Comparison of ENCODE assay signal across 8 cellular contexts in the genomic region with DNA sequence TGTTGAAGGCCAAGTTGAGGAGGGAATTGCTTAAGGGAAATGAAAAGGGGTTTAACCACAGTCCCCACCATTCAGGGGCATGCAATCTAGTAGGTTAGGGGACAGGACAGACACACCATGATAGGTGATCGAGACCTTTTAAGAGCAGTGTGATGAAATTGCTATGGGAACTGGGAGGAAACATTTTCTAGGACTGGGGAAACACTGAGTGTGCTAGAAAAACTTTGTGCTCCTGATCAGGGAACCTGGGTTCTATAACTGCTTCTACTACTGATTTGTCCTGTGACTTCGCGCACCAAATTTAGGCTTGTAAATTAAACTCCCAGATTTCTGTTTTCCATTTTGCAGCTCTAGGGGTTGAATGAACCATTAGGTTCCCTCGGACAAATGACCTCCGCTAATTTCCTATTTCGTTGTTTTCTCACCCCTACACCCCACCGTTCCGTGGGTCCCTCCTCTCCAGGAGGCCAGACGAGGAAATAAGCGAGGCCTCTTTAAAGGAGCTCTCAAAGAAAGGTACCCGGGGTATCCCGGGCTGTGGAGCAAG. TPM values are rescaled to one million over a fixed set of nuclear protein-coding genes. Genes with fewer than 3 reads are reported as not detected.
DNase-seq lines count a peak whose midpoint lies in the region; ATAC-seq, FAIRE-seq and TF ChIP-seq lines count a peak whose summit lies in the region.

No MANE protein-coding gene starts in this region.

- H3K4me3 ChIP-seq in A549 (peak overlapping the region; percentile 87), PC-3 (ENCODE audit: low read length) (peak overlapping the region; percentile 72), endocrine pancreas (ENCODE audit: control insufficient read depth, insufficient read depth, low read length) (peak overlapping the region; percentile 74), neural progenitor cell (peak overlapping the region; percentile 71)

- peak overlapping the region; percentile 90 for H3K27ac Mint-ChIP-seq in neural progenitor cell

- H3K27me3 Mint-ChIP-seq in neural progenitor cell (ENCODE audit: insufficient read depth, low read depth): peaks cover 2% of the 10 kb centered on the region

- H3K27me3 ChIP-seq in PC-3 (ENCODE audit: low read length): no peaks in the 10 kb centered on the region
- no peaks in the 10 kb centered on the region for H3K27me3 ChIP-seq in endocrine pancreas (ENCODE audit: control insufficient read depth, insufficient read depth, low read length)
- H3K27me3 ChIP-seq in neural progenitor cell: no peaks in the 10 kb centered on the region

- ATAC-seq in A549 (peak in 1 of 2 experiments; percentile 16; a peak in 4 of 6 replicates), GM18873 (IDR thresholded peaks at IDR 0.05; ENCODE audit: low FRiP score, unreplicated experiment) (peak; percentile 12), PC-3 (peak; percentile 29), GM21723 (IDR thresholded peaks at IDR 0.05; ENCODE audit: unreplicated experiment) (no peak), GM21526 (IDR thresholded peaks at IDR 0.05; ENCODE audit: low FRiP score, unreplicated experiment) (no peak)

- no peak for TF ChIP-seq CTCF in A549 (IDR thresholded peaks at IDR 0.05)
- TF ChIP-seq CTCF in PC-3 (conservative IDR thresholded peaks at IDR 0.05; ENCODE audit: low read depth, low read length): no peak
- no peak for TF ChIP-seq CTCF in neural progenitor cell (IDR thresholded peaks at IDR 0.05)

- H3K36me3 Mint-ChIP-seq in neural progenitor cell: peaks cover 10% of the 10 kb centered on the region

- no peaks in the 10 kb centered on the region for H3K9me2 ChIP-seq in PC-3 (replicated peaks; ENCODE audit: low read length)

- peak overlapping the region; percentile 89 to 90 for H3K27ac ChIP-seq in A549
- peak overlapping the region; percentile 10; the same call in 1 of the 2 replicates for H3K27ac ChIP-seq in PC-3 (ENCODE audit: low read length)
- no peak overlapping the region for H3K27ac ChIP-seq in neural progenitor cell

- intact Hi-C loops in PC-3 (cut with micrococcal nuclease): loop anchor here (1.0 kb wide), 1 partner anchor 261 kb away; no protein-coding TSS in a partner anchor

- H3K79me2 ChIP-seq in PC-3 (ENCODE audit: low read length) (peaks cover 44% of the 10 kb centered on the region), neural progenitor cell (ENCODE audit: low read depth) (peaks cover 43% of the 10 kb centered on the region)

- H3K9ac ChIP-seq in PC-3 (ENCODE audit: low read length) (peak overlapping the region; percentile 82), endocrine pancreas (ENCODE audit: control insufficient read depth, insufficient read depth, low read length) (peak overlapping the region; percentile 77), neural progenitor cell (no peak overlapping the region)

- H3K36me3 ChIP-seq in PC-3 (ENCODE audit: low read depth, low read length): no peaks in the 10 kb centered on the region
- no peaks in the 10 kb centered on the region for H3K36me3 ChIP-seq in endocrine pancreas (ENCODE audit: control insufficient read depth, insufficient read depth, low read length)
- H3K36me3 ChIP-seq in neural progenitor cell: no peaks in the 10 kb centered on the region

- H2AFZ ChIP-seq in PC-3 (ENCODE audit: low read length) (peak overlapping the region; percentile 96), neural progenitor cell (replicated peaks) (peak overlapping the region; percentile 98)

- POLR2A ChIA-PET in A549 (lab: Yijun Ruan, JAX) (interaction anchor here (0.6 to 2.1 kb wide), 11 partner anchors 22 to 300 kb away, joined by 3 to 8 read pairs (median 4); a partner anchor contains a TSS), PC-3 (lab: Charles Lee; ENCODE audit: unreplicated experiment) (interaction anchor here (0.6 kb wide), 1 partner anchor 220 kb away, joined by 4 read pairs; no protein-coding TSS in a partner anchor)

- peaks cover 20% of the 10 kb centered on the region for H3K4me1 Mint-ChIP-seq in neural progenitor cell

- peak overlapping the region; percentile 98 for H3K4me2 ChIP-seq in A549
- peak overlapping the region; percentile 93 for H3K4me2 ChIP-seq in PC-3 (ENCODE audit: low read length)
- peak overlapping the region; percentile 84 for H3K4me2 ChIP-seq in neural progenitor cell

- TF ChIP-seq EP300 in A549 (IDR thresholded peaks at IDR 0.05): no peak

- H3K9me3 ChIP-seq in A549: no peaks in the 10 kb centered on the region
- no peaks in the 10 kb centered on the region for H3K9me3 ChIP-seq in PC-3 (ENCODE audit: low read length)
- no peaks in the 10 kb centered on the region for H3K9me3 ChIP-seq in endocrine pancreas (ENCODE audit: control insufficient read depth, low read length)
- H3K9me3 ChIP-seq in neural progenitor cell (ENCODE audit: low read depth): no peaks in the 10 kb centered on the region

- WGBS in A549 (ENCODE audit: missing lambda C conversion rate): 16% methylated on average over 12 of the region's 12 CpGs

- H3F3A ChIP-seq in PC-3 (ENCODE audit: low read length, unreplicated experiment) (no peaks in the 10 kb centered on the region), neural progenitor cell (ENCODE audit: low read depth) (no peaks in the 10 kb centered on the region)

- H3K4me3 Mint-ChIP-seq in neural progenitor cell: peak overlapping the region; percentile 95

- H3K4me1 ChIP-seq in A549: peaks cover 34% of the 10 kb centered on the region
- H3K4me1 ChIP-seq in PC-3 (ENCODE audit: insufficient read depth, low read length): peaks cover 27% of the 10 kb centered on the region
- H3K4me1 ChIP-seq in endocrine pancreas (ENCODE audit: control insufficient read depth, insufficient read depth, low read length): peaks cover 7% of the 10 kb centered on the region
- peaks cover 12% of the 10 kb centered on the region for H3K4me1 ChIP-seq in neural progenitor cell

- no peak for TF ChIP-seq POLR2A in A549 (IDR thresholded peaks at IDR 0.05; ENCODE audit: low read length)

- CTCF ChIA-PET in A549 (lab: Yijun Ruan, JAX): interaction anchor here (1.1 to 2.4 kb wide), 8 partner anchors 9 to 265 kb away, joined by 3 to 8 read pairs (median 3); no protein-coding TSS in a partner anchor
- CTCF ChIA-PET in PC-3 (lab: Charles Lee): interaction anchor here (0.6 kb wide), 1 partner anchor 25 kb away, joined by 3 read pairs; no protein-coding TSS in a partner anchor

- BruUV-seq in PC-3 (replicated peaks; lab: Mats Ljungman, UMichigan): TSS peak; percentile 82

- no peak for TF ChIP-seq RAD21 in A549 (conservative IDR thresholded peaks at IDR 0.05 in 1 of 2, IDR thresholded peaks at IDR 0.05 in 1 of 2)

- 0 out of 2 replicates have a peak, but pooled peaks cover 4% of the 10 kb centered on the region for H4K20me1 ChIP-seq in PC-3 (ENCODE audit: low read length)
- H4K20me1 ChIP-seq in neural progenitor cell (ENCODE audit: low read depth): peaks cover 4% of the 10 kb centered on the region

- DNase-seq in A549 (ENCODE audit: low read depth in 1 of 2, low spot score in 1 of 2) (no peak), PC-3 (peak; percentile 19), neural progenitor cell (ENCODE audit: low spot score) (no peak), HCEC 1CT (no peak)

- no peak for FAIRE-seq in A549 (lab: Jason Lieb, UNC)

- peaks cover under 1% of the 10 kb centered on the region for H3K9me3 Mint-ChIP-seq in neural progenitor cell

TF ChIP-seq in A549, 52 proteins besides CTCF, POLR2A, EP300 and RAD21:
- TF ChIP-seq JUN (IDR thresholded peaks at IDR 0.05) (no peak), EHF (CRISPR knock-in tag; IDR thresholded peaks at IDR 0.05) (no peak), KDM1A (IDR thresholded peaks at IDR 0.05; ENCODE audit: low read depth) (no peak), CBX2 (IDR thresholded peaks at IDR 0.05; ENCODE audit: borderline replicate concordance, low read depth) (no peak), JUNB (IDR thresholded peaks at IDR 0.05) (no peak), TFCP2L1 (CRISPR knock-in tag; IDR thresholded peaks at IDR 0.05) (no peak), HDAC2 (IDR thresholded peaks at IDR 0.05) (no peak), POLR2AphosphoS2 (conservative IDR thresholded peaks at IDR 0.05; ENCODE audit: low read length) (no peak), ESRRA (IDR thresholded peaks at IDR 0.05; ENCODE audit: borderline replicate concordance, low read length) (no peak)
- TF ChIP-seq, protein P1, sequence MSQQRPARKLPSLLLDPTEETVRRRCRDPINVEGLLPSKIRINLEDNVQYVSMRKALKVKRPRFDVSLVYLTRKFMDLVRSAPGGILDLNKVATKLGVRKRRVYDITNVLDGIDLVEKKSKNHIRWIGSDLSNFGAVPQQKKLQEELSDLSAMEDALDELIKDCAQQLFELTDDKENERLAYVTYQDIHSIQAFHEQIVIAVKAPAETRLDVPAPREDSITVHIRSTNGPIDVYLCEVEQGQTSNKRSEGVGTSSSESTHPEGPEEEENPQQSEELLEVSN (IDR thresholded peaks at IDR 0.05; ENCODE audit: borderline replicate concordance, low read depth): no peak

RNA-seq across cellular contexts. Expression of a gene that starts 0.4 kb away (rescaled TPM):
- polyA plus RNA-seq in A549 (2011; rRNA removed) (55.7 and 71.0 TPM in 2 replicates), A549 (2017; fragmentation: RNase III; extraction: RNeasy Plus Mini Kit Qiagen cat#74134 plus additional on column Dnase treatment) (17.7 to 19.5 TPM (median 17.9 TPM) in 3 replicates)
- 12.3 and 13.7 TPM in 2 replicates for polyA plus RNA-seq in A549 (2012; cell fraction: cytosol; rRNA removed)
- 10.3 and 14.2 TPM in 2 replicates for polyA plus RNA-seq in A549 (2012; cell fraction: nucleus; rRNA removed)
- 67.1 and 80.2 TPM in 2 replicates for polyA minus RNA-seq in A549 (2011; rRNA and poly(A)+ RNA removed)
- total RNA-seq in PC-3 (2014; rRNA removed) (19.5 and 22.0 TPM in 2 replicates), neural progenitor cell (ENCODE audit: low replicate concordance) (19.2 and 21.6 TPM in 2 replicates)

Comparison
In these comparisons a context has a peak if more than half of its experiments do, and no peak if none do; other contexts are left out.
1. ATAC-seq: peak in GM18873 (single experiment) and PC-3 (single experiment); none in GM21723 (single experiment) and GM21526 (single experiment).
2. Peak in every context shown above with its lines, with median percentiles within 50 percentile points of each other: H3K4me2 ChIP-seq and H3K4me3 ChIP-seq.